Comparison of ENCODE assay signal across 9 cellular contexts in genomic region chr16:55480228-55480655, GRCh38. TPM values are rescaled to one million over a fixed set of nuclear protein-coding genes. Genes with fewer than 3 reads are reported as not detected.
DNase-seq lines count a peak whose midpoint lies in the region; ATAC-seq and TF ChIP-seq lines count a peak whose summit lies in the region.
"Had no signal": no experiment of that assay in that cellular context is flagged by ENCODE, and none has a peak within 500 bp of the region (broad histone marks: within the 10 kb centered on the region; RNA-seq: fewer than 3 reads in every experiment).

No MANE protein-coding gene starts in this region.

- H3K4me1 ChIP-seq in uterus: peaks cover 0 to 6% of the 10 kb centered on the region in 2 donors

- intact Hi-C loops in uterus (cut with DNase I; ENCODE audit: low total_unique reads): no loop called here

- ATAC-seq in HG03045 (IDR thresholded peaks at IDR 0.05; ENCODE audit: unreplicated experiment): no peak

- no peaks in the 10 kb centered on the region for H3K9me3 ChIP-seq in uterus

- peak overlapping the region; percentile 50 to 73 for H3K4me3 ChIP-seq in uterus

- TF ChIP-seq CTCF in uterus (IDR thresholded peaks at IDR 0.05): no peak

- peak overlapping the region; percentile 95 to 97 for H3K27ac ChIP-seq in uterus

- no peaks in the 10 kb centered on the region for H3K27me3 ChIP-seq in uterus

- no peaks in the 10 kb centered on the region for H3K36me3 ChIP-seq in uterus

- DNase-seq in NOMO-1 treated with dmso at 0.1 percent for 144 hours (lab: John Stamatoyannopoulos, UW; ENCODE audit: unreplicated experiment) (peak; percentile 1), NOMO-1 treated with DMSO at 0.1 percent for 48 hours (lab: John Stamatoyannopoulos, UW; ENCODE audit: unreplicated experiment) (no peak), fibroblast of gingiva (ENCODE audit: low read depth) (peak; percentile 95), midbrain (lab: John Stamatoyannopoulos, UW) (peak; percentile 16), uterus (peak; percentile 95 to 96), germinal center (ENCODE audit: low spot score) (no peak)
- no peak for DNase-seq in stimulated activated CD4-positive, alpha-beta T cell treated with anti-CD3 and anti-CD28 coated beads, Interleukin-4, amount 100 ng/mL, for 24 hours
- DNase-seq: CD4-positive, CD25-positive, alpha-beta regulatory T cell had no signal

- TF ChIP-seq POLR2A in uterus (IDR thresholded peaks at IDR 0.05): peak; percentile 14 to 60

RNA-seq across cellular contexts. Expression of gene MMP2, which starts 1.2 kb away (rescaled TPM):
- 100 to 1,000 TPM; 130 to 578 (median 324) TPM for total RNA-seq in uterus

RNA-seq across cellular contexts. Expression of gene LPCAT2, which starts 28.6 kb away (rescaled TPM):
- 10 to 100 TPM; 28.8 to 52.9 (median 36.3) TPM for total RNA-seq in uterus

Comparison
In these comparisons a context has a peak if more than half of its experiments do, and no peak if none do; other contexts are left out.
1. DNase-seq: peak in NOMO-1 treated with dmso at 0.1 percent for 144 hours (single experiment), fibroblast of gingiva (single experiment), midbrain (single experiment) and uterus (2 of 2); none in NOMO-1 treated with DMSO at 0.1 percent for 48 hours (single experiment), germinal center (single experiment) and stimulated activated CD4-positive, alpha-beta T cell treated with anti-CD3 and anti-CD28 coated beads, Interleukin-4, amount 100 ng/mL, for 24 hours (single experiment).